In genomic region chr3:107920538-107920937, GRCh38 we compare ENCODE assay signal across 17 cellular contexts.
A peak's percentile ranks its signal among the peaks of the same experiment; 100 is the strongest.
DNase-seq lines count a peak whose midpoint lies in the region; ATAC-seq lines count a peak whose summit lies in the region.
"Had no signal": no experiment of that assay in that cellular context is flagged by ENCODE, and none has a peak within 500 bp of the region (broad histone marks: within the 10 kb centered on the region; RNA-seq: fewer than 3 reads in every experiment).

No MANE protein-coding gene starts in this region.

- no peaks in the 10 kb centered on the region for H3K4me1 Mint-ChIP-seq in activated T-cell treated with anti-CD3 and anti-CD28 coated beads, Interleukin-2, amount 50 U/mL, for 4 hours (ENCODE audit: low read depth)
- H3K4me1 Mint-ChIP-seq in activated T-helper 17 cell treated with anti-CD3 and anti-CD28 coated beads, Interleukin-2, amount 50 U/mL, for 72 hours, result no peaks in the 10 kb centered on the region
- H3K4me1 Mint-ChIP-seq: B cell had no signal

- H3K4me3 Mint-ChIP-seq in activated T-cell treated with anti-CD3 and anti-CD28 coated beads, Interleukin-2, amount 50 U/mL, for 4 hours, result no peak overlapping the region
- H3K4me3 Mint-ChIP-seq in activated T-helper 17 cell treated with anti-CD3 and anti-CD28 coated beads, Interleukin-2, amount 50 U/mL, for 72 hours, result no peak overlapping the region
- H3K4me3 Mint-ChIP-seq: B cell; CD4-positive, alpha-beta T cell; CD8-positive, alpha-beta T cell had no signal

- ATAC-seq in activated CD4-positive, CD25-positive, alpha-beta regulatory T cell treated with anti-CD3 and anti-CD28 coated beads, Interleukin-2, amount 50 U/mL, for 24 hours, result peak; percentile 32 to 59
- peak; percentile 27 to 35 for ATAC-seq in activated T-cell treated with anti-CD3 and anti-CD28 coated beads, Interleukin-2, amount 50 U/mL, for 4 hours
- ATAC-seq in activated naive CD4-positive, alpha-beta T cell treated with anti-CD3 and anti-CD28 coated beads, Interleukin-2, amount 50 U/mL, for 72 hours, result peak; percentile 29 to 91
- ATAC-seq in activated T-helper 17 cell treated with anti-CD3 and anti-CD28 coated beads, Interleukin-2, amount 50 U/mL, for 72 hours (replicated peaks), result peak; percentile 60
- ATAC-seq: A549; CD8-positive, alpha-beta T cell had no signal

- H3K36me3 Mint-ChIP-seq in activated T-cell treated with anti-CD3 and anti-CD28 coated beads, Interleukin-2, amount 50 U/mL, for 4 hours (ENCODE audit: insufficient read depth), result no peaks in the 10 kb centered on the region
- no peaks in the 10 kb centered on the region for H3K36me3 Mint-ChIP-seq in activated naive CD4-positive, alpha-beta T cell treated with anti-CD3 and anti-CD28 coated beads, Interleukin-2, amount 50 U/mL, for 72 hours
- no peaks in the 10 kb centered on the region for H3K36me3 Mint-ChIP-seq in activated T-helper 17 cell treated with anti-CD3 and anti-CD28 coated beads, Interleukin-2, amount 50 U/mL, for 72 hours (ENCODE audit: low read depth)
- H3K36me3 Mint-ChIP-seq: CD8-positive, alpha-beta T cell had no signal

- H3K27me3 Mint-ChIP-seq in activated T-cell treated with anti-CD3 and anti-CD28 coated beads, Interleukin-2, amount 50 U/mL, for 4 hours (ENCODE audit: low read depth), result peaks cover 23% of the 10 kb centered on the region
- H3K27me3 Mint-ChIP-seq in activated T-helper 17 cell treated with anti-CD3 and anti-CD28 coated beads, Interleukin-2, amount 50 U/mL, for 72 hours, result peaks cover 17% of the 10 kb centered on the region

- no peaks in the 10 kb centered on the region for H3K9me3 Mint-ChIP-seq in activated T-cell treated with anti-CD3 and anti-CD28 coated beads, Interleukin-2, amount 50 U/mL, for 4 hours
- H3K9me3 Mint-ChIP-seq in activated naive CD4-positive, alpha-beta T cell treated with anti-CD3 and anti-CD28 coated beads, Interleukin-2, amount 50 U/mL, for 72 hours, result no peaks in the 10 kb centered on the region
- no peaks in the 10 kb centered on the region for H3K9me3 Mint-ChIP-seq in activated T-helper 17 cell treated with anti-CD3 and anti-CD28 coated beads, Interleukin-2, amount 50 U/mL, for 72 hours
- H3K9me3 Mint-ChIP-seq: CD4-positive, alpha-beta T cell; CD8-positive, alpha-beta T cell had no signal

- no peak for DNase-seq in activated CD4-positive, CD25-positive, alpha-beta regulatory T cell (lab: John Stamatoyannopoulos, UW)
- no peak for DNase-seq in activated T-cell treated with anti-CD3 and anti-CD28 coated beads, Interleukin-2, amount 50 U/mL, for 4 hours
- no peak for DNase-seq in activated T-cell treated with anti-CD3 and anti-CD28 coated beads, Interleukin-2, amount 50 U/mL, for 1 hour
- DNase-seq in activated naive CD4-positive, alpha-beta T cell treated with anti-CD3 and anti-CD28 coated beads, Interleukin-2, amount 50 U/mL, for 72 hours (ENCODE audit: low spot score in 2 of 2), result no peak
- DNase-seq in activated naive CD4-positive, alpha-beta T cell treated with anti-CD3 and anti-CD28 coated beads, Interleukin-2, amount 50 U/mL, for 16 hours, result no peak
- DNase-seq in iPS-NIHi11 (ENCODE audit: low spot score), result no peak
- DNase-seq: AML-193; Caco-2; Calu3; CD4-positive, alpha-beta T cell; CD8-positive, alpha-beta T cell; DMS79 treated with DMSO at 0.1 percent for 48 hours; GF-D8 had no signal

- H3K27ac Mint-ChIP-seq in activated naive CD4-positive, alpha-beta T cell treated with anti-CD3 and anti-CD28 coated beads, Interleukin-2, amount 50 U/mL, for 72 hours, result no peak overlapping the region
- no peak overlapping the region for H3K27ac Mint-ChIP-seq in activated T-helper 17 cell treated with anti-CD3 and anti-CD28 coated beads, Interleukin-2, amount 50 U/mL, for 72 hours
- H3K27ac Mint-ChIP-seq: B cell; CD4-positive, alpha-beta T cell; CD8-positive, alpha-beta T cell had no signal
